ENCODE assay signal across 5 cellular contexts in genomic region chr5:17135050-17135449, GRCh38.
"Had no signal": no experiment of that assay in that cellular context is flagged by ENCODE, and none has a peak within 500 bp of the region (broad histone marks: within the 10 kb centered on the region; RNA-seq: fewer than 3 reads in every experiment).

No MANE protein-coding gene starts in this region.

- H3K27ac ChIP-seq: HL-60, KMS-11 had no signal

- DNase-seq: KG1 had no signal

- H3K4me2 ChIP-seq: KMS-11 had no signal

- H3K9ac ChIP-seq: KMS-11 had no signal

- ATAC-seq: HepG2, K562 had no signal

- H3K4me3 ChIP-seq: K562 had no signal
